ENCODE assay signal across 2 cellular contexts in the genomic region with DNA sequence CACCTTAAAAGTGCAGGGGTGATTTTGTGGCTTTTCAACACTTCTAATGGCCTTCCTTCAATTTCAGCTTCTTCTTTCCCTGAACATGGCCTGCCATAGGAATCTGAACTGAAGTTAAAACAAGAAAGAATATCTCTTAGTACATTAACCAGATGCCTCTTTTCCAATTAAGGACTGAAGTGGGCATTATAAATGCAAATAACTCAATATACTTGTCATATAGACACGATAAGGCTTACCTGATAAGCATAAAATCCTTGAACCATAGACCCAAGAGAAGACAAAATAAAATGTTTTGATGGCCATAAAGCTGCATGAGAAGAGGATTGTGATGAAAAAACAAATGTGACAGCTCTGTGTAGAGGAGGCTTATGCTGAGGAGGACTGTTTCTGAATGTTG.
TF ChIP-seq lines count a peak whose summit lies in the region.

No MANE protein-coding gene starts in this region.

TF ChIP-seq in SK-N-SH, 30 proteins besides CTCF, POLR2A, EP300 and RAD21 (continued from another document):
- TF ChIP-seq NRF1 (IDR thresholded peaks at IDR 0.05; ENCODE audit: low read depth, low read length) (no peak), ZBTB33 (IDR thresholded peaks at IDR 0.05; ENCODE audit: borderline replicate concordance, low read depth) (no peak), GATA2 (CRISPR knock-in tag; IDR thresholded peaks at IDR 0.05) (peak; percentile 88), REST (IDR thresholded peaks at IDR 0.05; ENCODE audit: low read depth, low read length) (no peak), MAX (IDR thresholded peaks at IDR 0.05; ENCODE audit: low read depth) (no peak), RXRA (IDR thresholded peaks at IDR 0.05; ENCODE audit: borderline replicate concordance, low read depth) (no peak), FOXM1 (IDR thresholded peaks at IDR 0.05; ENCODE audit: low read depth) (no peak), MXI1 (IDR thresholded peaks at IDR 0.05; ENCODE audit: low read depth, low read length) (no peak), ELF1 (IDR thresholded peaks at IDR 0.05) (no peak)
TF ChIP-seq in SK-N-SH: peak in this region for 3.

TF ChIP-seq in SK-N-SH treated with all-trans-retinoic acid at 6 μM for 48 hours, 23 proteins besides CTCF, POLR2A, EP300 and RAD21 (continued from another document):
- no peak for TF ChIP-seq PATZ1 (CRISPR knock-in tag; IDR thresholded peaks at IDR 0.05; ENCODE audit: borderline replicate concordance)
